In genomic region chr6:30615219-30615957, GRCh38 we compare ENCODE assay signal across 8 cellular contexts. TPM values are rescaled to one million over a fixed set of nuclear protein-coding genes. Genes with fewer than 3 reads are reported as not detected.
DNase-seq lines count a peak whose midpoint lies in the region; ATAC-seq and TF ChIP-seq lines count a peak whose summit lies in the region.

No MANE protein-coding gene starts in this region.

- H3K9me3 Mint-ChIP-seq in nephron: peaks cover 3% of the 10 kb centered on the region

- H3K4me1 Mint-ChIP-seq in nephron: peaks cover 44% of the 10 kb centered on the region

- peaks cover 5% of the 10 kb centered on the region for H3K27me3 Mint-ChIP-seq in nephron (ENCODE audit: low read depth)

- H3K4me3 Mint-ChIP-seq in nephron: peak overlapping the region; percentile 96 to 99 (median 97)

- peak overlapping the region; percentile 100 for H3K27ac Mint-ChIP-seq in nephron

- DNase-seq in AG09319 (ENCODE audit: extremely low read depth, low read depth): peak; percentile 76
- peak; percentile 85 for DNase-seq in H4 (ENCODE audit: low spot score)
- peak; percentile 24 for DNase-seq in NCI-H510A (lab: John Stamatoyannopoulos, UW)
- peak; percentile 60 to 63 for DNase-seq in activated T-cell treated with anti-CD3 and anti-CD28 coated beads, Interleukin-2, amount 50 U/mL, for 48 hours
- DNase-seq in fibroblast of mammary gland (ENCODE audit: low read depth): peak; percentile 89

- ATAC-seq in HG02763 (IDR thresholded peaks at IDR 0.05; ENCODE audit: unreplicated experiment) (no peak), GM18873 (IDR thresholded peaks at IDR 0.05; ENCODE audit: low FRiP score, unreplicated experiment) (no peak)

- TF ChIP-seq CTCF in AG09319 (IDR thresholded peaks at IDR 0.05; ENCODE audit: low read depth, low read length): no peak
- TF ChIP-seq CTCF in fibroblast of mammary gland (conservative IDR thresholded peaks at IDR 0.05; ENCODE audit: control insufficient read depth, insufficient read depth, low read depth, low read length): no peak
- TF ChIP-seq CTCF in nephron (IDR thresholded peaks at IDR 0.05; ENCODE audit: unreplicated experiment in 3 of 3): no peak

- H3K4me3 ChIP-seq in fibroblast of mammary gland (ENCODE audit: control insufficient read depth, low read depth, low read length): peak overlapping the region; percentile 99

- peaks cover 40% of the 10 kb centered on the region for H3K36me3 Mint-ChIP-seq in nephron (ENCODE audit: low read depth)

RNA-seq across cellular contexts. Expression of gene PPP1R10, which starts 1.7 kb away (rescaled TPM):
- total RNA-seq in H4 (2014; rRNA removed; shearing (Covaris generic)): 14.8 and 15.9 TPM in 2 replicates

RNA-seq across cellular contexts. Expression of gene MRPS18B, which starts 2.3 kb away (rescaled TPM):
- 72.6 and 141 TPM in 2 replicates for total RNA-seq in H4 (2014; rRNA removed; shearing (Covaris generic))

RNA-seq across cellular contexts. Expression of gene ATAT1, which starts 11.3 kb away (rescaled TPM):
- 7.0 and 8.5 TPM in 2 replicates for total RNA-seq in H4 (2014; rRNA removed; shearing (Covaris generic))

RNA-seq across cellular contexts. Expression of gene C6orf136, which starts 31.5 kb away (rescaled TPM):
- total RNA-seq in H4 (2014; rRNA removed; shearing (Covaris generic)): 2.9 and 6.0 TPM in 2 replicates

RNA-seq across cellular contexts. Expression of gene ABCF1, which starts 44.1 kb away (rescaled TPM):
- 30.7 and 46.7 TPM in 2 replicates for total RNA-seq in H4 (2014; rRNA removed; shearing (Covaris generic))

Comparison
In these comparisons a context has a peak if more than half of its experiments do, and no peak if none do; other contexts are left out.
1. DNase-seq: peak in every context shown above with its lines; median percentile 89 in fibroblast of mammary gland; 85 in H4; 76 in AG09319; 62 in activated T-cell treated with anti-CD3 and anti-CD28 coated beads, Interleukin-2, amount 50 U/mL, for 48 hours; 24 in NCI-H510A.